ENCODE assay signal across 1 cellular context in genomic region chr6:18386302-18386976, GRCh38.
TF ChIP-seq lines count a peak whose summit lies in the region.

No MANE protein-coding gene starts in this region.

TF ChIP-seq in SK-N-SH treated with all-trans-retinoic acid at 6 μM for 48 hours, 23 proteins besides CTCF, POLR2A, EP300 and RAD21 (continued from another document):
- TF ChIP-seq CREB5 (CRISPR knock-in tag; IDR thresholded peaks at IDR 0.05; ENCODE audit: low read depth) (no peak), BACH2 (CRISPR knock-in tag; IDR thresholded peaks at IDR 0.05; ENCODE audit: borderline replicate concordance) (no peak), ISL1 (CRISPR knock-in tag; IDR thresholded peaks at IDR 0.05) (no peak), TOX (CRISPR knock-in tag; IDR thresholded peaks at IDR 0.05; ENCODE audit: borderline replicate concordance) (no peak), ZFP3 (CRISPR knock-in tag; IDR thresholded peaks at IDR 0.05) (no peak), SNAI2 (CRISPR knock-in tag; IDR thresholded peaks at IDR 0.05) (no peak)
